Comparison of ENCODE assay signal across 13 cellular contexts in genomic region chr9:14349818-14350333, GRCh38. TPM values are rescaled to one million over a fixed set of nuclear protein-coding genes. Genes with fewer than 3 reads are reported as not detected.
A peak's percentile ranks its signal among the peaks of the same experiment; 100 is the strongest.
DNase-seq lines count a peak whose midpoint lies in the region; ATAC-seq and TF ChIP-seq lines count a peak whose summit lies in the region.
"Had no signal": no experiment of that assay in that cellular context is flagged by ENCODE, and none has a peak within 500 bp of the region (broad histone marks: within the 10 kb centered on the region; RNA-seq: fewer than 3 reads in every experiment).

No MANE protein-coding gene starts in this region.

- H3K9me3 ChIP-seq in BLaER1 = peaks cover 32% of the 10 kb centered on the region
- H3K9me3 ChIP-seq in psoas muscle = no peaks in the 10 kb centered on the region

- peaks cover 31% of the 10 kb centered on the region for H4K20me1 ChIP-seq in BLaER1

- no peaks in the 10 kb centered on the region for H3K36me3 ChIP-seq in BLaER1
- H3K36me3 ChIP-seq in psoas muscle (ENCODE audit: insufficient read depth in 1 of 2, low read depth in 1 of 2) = no peaks in the 10 kb centered on the region

- H3K9me3 Mint-ChIP-seq in glutamatergic neuron (ENCODE audit: unreplicated experiment) = peaks cover 4% of the 10 kb centered on the region

- no peak overlapping the region; the same call in 1 of the 2 replicates for H3K4me3 ChIP-seq in BLaER1
- peak overlapping the region; percentile 71 for H3K4me3 ChIP-seq in psoas muscle

- peaks cover 39% of the 10 kb centered on the region for H3K4me1 Mint-ChIP-seq in glutamatergic neuron (ENCODE audit: low read depth, unreplicated experiment)

- H3K4me1 ChIP-seq in BLaER1 = peaks cover 25% of the 10 kb centered on the region
- H3K4me1 ChIP-seq in psoas muscle = peaks cover 24% of the 10 kb centered on the region

- H3K27ac Mint-ChIP-seq in glutamatergic neuron (ENCODE audit: unreplicated experiment) = no peak overlapping the region

- peaks cover 30% of the 10 kb centered on the region for H3K27me3 Mint-ChIP-seq in glutamatergic neuron (ENCODE audit: unreplicated experiment)

- H3K4me2 ChIP-seq in BLaER1 = peak overlapping the region; percentile 44
- H3K4me2 ChIP-seq: KMS-11 had no signal

- DNase-seq in glutamatergic neuron (no peak), psoas muscle (no peak), A172 (ENCODE audit: low spot score) (no peak)
- no peak for DNase-seq in stimulated activated CD4-positive, alpha-beta T cell treated with anti-CD3 and anti-CD28 coated beads, Interleukin-15, amount 100 ng/mL, for 24 hours
- DNase-seq in effector CD4-positive, alpha-beta T cell = no peak
- DNase-seq: activated CD8-positive, alpha-beta memory T cell treated with anti-CD3 and anti-CD28 coated beads, Interleukin-2, amount 50 U/mL, for 48 hours; GF-D8; GOT3; RPMI8226 had no signal

- no peak for TF ChIP-seq CTCF in glutamatergic neuron (IDR thresholded peaks at IDR 0.05; ENCODE audit: partially characterized antibody, unreplicated experiment)
- TF ChIP-seq CTCF in psoas muscle (IDR thresholded peaks at IDR 0.05) = no peak

- no peaks in the 10 kb centered on the region for H3K36me3 Mint-ChIP-seq in glutamatergic neuron (ENCODE audit: unreplicated experiment)

- H3K27me3 ChIP-seq in BLaER1 (peaks cover 70% of the 10 kb centered on the region), psoas muscle (ENCODE audit: insufficient read depth in 3 of 3, low read length in 2 of 3) (no peaks in the 10 kb centered on the region)

- H3K9ac ChIP-seq in BLaER1 = no peak overlapping the region
- H3K9ac ChIP-seq: KMS-11 had no signal

- H3K27ac ChIP-seq in BLaER1 (no peak overlapping the region), angular gyrus (ENCODE audit: low read depth, low read length) (peak overlapping the region; percentile 53), psoas muscle (peak overlapping the region; percentile 83)
- H3K27ac ChIP-seq: KMS-11 had no signal

- intact Hi-C loops in psoas muscle (cut with DNase I) = loop anchor here (5.0 to 10.0 kb wide), 4 partner anchors 33 to 923 kb away; no protein-coding TSS in a partner anchor

- peak overlapping the region; percentile 88 for H3K4me3 Mint-ChIP-seq in glutamatergic neuron (ENCODE audit: unreplicated experiment)

- ATAC-seq in psoas muscle (no peak), GM21737 (IDR thresholded peaks at IDR 0.05; ENCODE audit: unreplicated experiment) (no peak)

- WGBS in psoas muscle, 3 donors = 38 to 55% (median 50%) methylated on average over 27 of the region's 27 CpGs

RNA-seq across cellular contexts. Expression of gene NFIB, which starts 35.9 kb away (rescaled TPM):
- 1.5 TPM for total RNA-seq in glutamatergic neuron (ENCODE audit: unreplicated experiment)
- total RNA-seq in psoas muscle = 10 to 100 TPM; 35.0 to 65.1 (median 47.3) TPM
- polyA plus RNA-seq in psoas muscle = 10 to 100 TPM in 1 of 3 donors, 1 to 10 TPM in 2; 5.8 to 17.1 (median 6.1) TPM
- 4.7 and 5.6 TPM in 2 replicates for total RNA-seq in A172 (2014; rRNA removed; shearing (Covaris generic))
